ENCODE assay signal across 17 cellular contexts in the genomic region with DNA sequence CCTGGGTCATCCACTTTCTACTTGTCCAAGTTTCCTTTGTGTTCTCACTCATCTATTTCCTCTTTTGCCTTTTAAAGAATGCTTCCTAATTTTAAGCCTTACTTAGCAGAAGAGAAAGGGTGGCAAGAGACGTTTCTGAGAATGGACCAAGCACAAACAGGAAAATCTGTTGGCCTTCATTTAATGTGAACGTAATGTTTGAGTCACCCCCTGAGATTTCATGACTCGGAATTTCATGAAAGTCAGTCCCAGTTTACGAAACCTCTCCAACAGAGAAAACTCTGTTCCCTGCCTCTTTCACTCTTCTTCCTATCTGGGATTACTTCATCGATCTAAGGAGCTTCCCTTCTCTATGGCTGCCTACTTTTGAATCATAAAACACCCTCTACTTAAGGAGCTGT. TPM values are rescaled to one million over a fixed set of nuclear protein-coding genes. Genes with fewer than 3 reads are reported as not detected.
"Had no signal": no experiment of that assay in that cellular context is flagged by ENCODE, and none has a peak within 500 bp of the region (broad histone marks: within the 10 kb centered on the region; RNA-seq: fewer than 3 reads in every experiment).

A gene with protein sequence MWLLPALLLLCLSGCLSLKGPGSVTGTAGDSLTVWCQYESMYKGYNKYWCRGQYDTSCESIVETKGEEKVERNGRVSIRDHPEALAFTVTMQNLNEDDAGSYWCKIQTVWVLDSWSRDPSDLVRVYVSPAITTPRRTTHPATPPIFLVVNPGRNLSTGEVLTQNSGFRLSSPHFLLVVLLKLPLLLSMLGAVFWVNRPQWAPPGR (minus strand): TSS at position 46 of the 401 bp plus-strand sequence. CDS start 117 bp downstream, outside the sequence.

- ATAC-seq: activated CD8-positive, alpha-beta T cell treated with anti-CD3 and anti-CD28 coated beads, Interleukin-2, amount 10 ng/mL, durations not matched to agents 7 days and 5 days; activated naive CD8-positive, alpha-beta T cell treated with anti-CD3 and anti-CD28 coated beads, Interleukin-2, amount 50 U/mL, for 24 hours; left colon; mucosa of descending colon; natural killer cell treated with Interleukin-12 subunit alpha and Interleukin-12 subunit beta and Interleukin-15 and Interleukin-18, amount 100 ng/mL, for 72 hours had no signal

- H3K27ac ChIP-seq: cardiac muscle cell, WERI-Rb-1 had no signal

- H3K4me3 ChIP-seq: cardiac muscle cell, mucosa of descending colon had no signal

- H3K9me3 ChIP-seq: mucosa of descending colon had no signal

- DNase-seq: activated CD4-positive, alpha-beta T cell treated with anti-CD3 and anti-CD28 coated beads for 48 hours; activated CD8-positive, alpha-beta T cell treated with anti-CD3 and anti-CD28 coated beads, Interleukin-2, amount 10 ng/mL, durations not matched to agents 7 days and 5 days; activated naive CD4-positive, alpha-beta T cell treated with Interleukin-2 at 50 U/mL for 16 hours; activated naive CD8-positive, alpha-beta T cell treated with anti-CD3 and anti-CD28 coated beads, Interleukin-2, amount 50 U/mL, for 24 hours; esophagus squamous epithelium; foreskin fibroblast; left colon; mucosa of descending colon; nucleus accumbens; stimulated activated CD4-positive, alpha-beta T cell treated with anti-CD3 and anti-CD28 coated beads, Interleukin-12 subunit alpha, Interleukin-12 subunit beta, amount 100 ng/mL, for 4 hours; stimulated activated naive CD4-positive, alpha-beta T cell treated with Interleukin-2 at 50 U/mL for 16 hours; WERI-Rb-1 had no signal

- H3K27me3 ChIP-seq: cardiac muscle cell had no signal

- H3K36me3 ChIP-seq: cardiac muscle cell, esophagus squamous epithelium, WERI-Rb-1 had no signal

RNA-seq across cellular contexts. Expression of the gene that starts here (rescaled TPM):
- total RNA-seq: activated CD8-positive, alpha-beta T cell treated with anti-CD3 and anti-CD28 coated beads, Interleukin-2, amount 10 ng/mL, durations not matched to agents 7 days and 5 days; activated T-helper 1 cell treated with anti-CD3 and anti-CD28 coated beads, Interleukin-12 subunit alpha, Interleukin-12 subunit beta, Interleukin-2, Interleukin-4 antibody, amounts not matched to agents 30 ng/mL and 10 ng/mL and 1 ng/mL, durations not matched to agents 14 hours and 24 hours and 36 hours; astrocyte; cardiac muscle cell; natural killer cell treated with Interleukin-12 subunit alpha and Interleukin-12 subunit beta and Interleukin-15 and Interleukin-18, amount 100 ng/mL, for 72 hours; pulmonary artery endothelial cell had no signal
- polyA plus RNA-seq: cardiac muscle cell had no signal
